Comparison of ENCODE assay signal across 17 cellular contexts in the genomic region with DNA sequence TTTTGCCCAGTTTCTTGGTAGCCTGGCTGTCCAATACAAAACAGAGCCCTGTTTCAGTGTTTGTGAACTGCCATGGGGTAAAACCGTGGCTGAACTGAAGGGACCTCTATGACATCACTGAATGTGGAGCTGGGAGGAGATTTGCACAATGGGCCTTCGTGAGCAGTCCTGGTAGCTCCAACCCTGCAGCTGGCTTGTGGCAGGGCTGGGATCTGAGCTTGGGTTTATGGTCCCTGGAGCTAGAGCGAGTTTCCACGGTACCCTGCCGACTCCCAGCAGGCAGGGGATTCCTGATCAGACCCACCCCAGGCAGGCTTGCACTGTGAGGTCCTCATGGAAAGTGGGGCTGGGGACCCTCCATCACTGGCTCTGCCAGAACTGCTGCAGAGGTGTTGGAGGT.
"Had no signal": no experiment of that assay in that cellular context is flagged by ENCODE, and none has a peak within 500 bp of the region (broad histone marks: within the 10 kb centered on the region; RNA-seq: fewer than 3 reads in every experiment).

No MANE protein-coding gene starts in this region.

- H3K27ac ChIP-seq: adrenal gland, body of pancreas, gastroesophageal sphincter, neutrophil, prostate gland, right lobe of liver, SJSA1 had no signal

- H3K27me3 Mint-ChIP-seq: activated CD4-positive, alpha-beta T cell treated with anti-CD3 and anti-CD28 coated beads, Interleukin-2, amount 10 ng/mL, durations not matched to agents 24 days and 14 days had no signal

- ATAC-seq: activated T-helper 17 cell treated with anti-CD3 and anti-CD28 coated beads, Interleukin-2, amount 50 U/mL, for 72 hours; body of pancreas; gastroesophageal sphincter; left cardiac atrium; mucosa of descending colon; naive thymus-derived CD8-positive, alpha-beta T cell; right lobe of liver; stimulated activated naive CD8-positive, alpha-beta T cell treated with anti-CD3 and anti-CD28 coated beads, Interleukin-15, Interleukin-2, amounts not matched to agents 100 U/mL and 50 U/mL, for 24 hours had no signal

- DNase-seq: activated B cell treated with CpG ODN at 0.5 μM for 24 hours; activated CD4-positive, alpha-beta T cell treated with anti-CD3 and anti-CD28 coated beads, Interleukin-2, amount 10 ng/mL, durations not matched to agents 24 days and 14 days; activated naive CD4-positive, alpha-beta T cell treated with anti-CD3 and anti-CD28 coated beads, Interleukin-2, amount 10 ng/mL, durations not matched to agents 7 days and 5 days; adrenal gland; body of pancreas; cerebellar nuclear complex; left cardiac atrium; mucosa of descending colon; right lobe of liver; stimulated activated naive CD8-positive, alpha-beta T cell treated with anti-CD3 and anti-CD28 coated beads, Interleukin-15, Interleukin-2, amounts not matched to agents 100 U/mL and 50 U/mL, for 24 hours had no signal

- H3K4me3 Mint-ChIP-seq: activated B cell treated with CpG ODN at 0.5 μM for 24 hours; activated CD4-positive, alpha-beta T cell treated with anti-CD3 and anti-CD28 coated beads, Interleukin-2, amount 10 ng/mL, durations not matched to agents 24 days and 14 days; activated naive CD4-positive, alpha-beta T cell treated with anti-CD3 and anti-CD28 coated beads, Interleukin-2, amount 10 ng/mL, durations not matched to agents 7 days and 5 days; activated T-helper 17 cell treated with anti-CD3 and anti-CD28 coated beads, Interleukin-2, amount 50 U/mL, for 72 hours; naive thymus-derived CD8-positive, alpha-beta T cell had no signal

- H3K27me3 ChIP-seq: adrenal gland, right lobe of liver had no signal

- H3K36me3 Mint-ChIP-seq: activated naive CD4-positive, alpha-beta T cell treated with anti-CD3 and anti-CD28 coated beads, Interleukin-2, amount 10 ng/mL, durations not matched to agents 7 days and 5 days had no signal

- H3K4me1 Mint-ChIP-seq: activated B cell treated with CpG ODN at 0.5 μM for 24 hours; activated CD4-positive, alpha-beta T cell treated with anti-CD3 and anti-CD28 coated beads, Interleukin-2, amount 10 ng/mL, durations not matched to agents 24 days and 14 days; activated naive CD4-positive, alpha-beta T cell treated with anti-CD3 and anti-CD28 coated beads, Interleukin-2, amount 10 ng/mL, durations not matched to agents 7 days and 5 days; activated T-helper 17 cell treated with anti-CD3 and anti-CD28 coated beads, Interleukin-2, amount 50 U/mL, for 72 hours; naive thymus-derived CD8-positive, alpha-beta T cell had no signal

- H3K4me1 ChIP-seq: adrenal gland, body of pancreas, gastroesophageal sphincter, prostate gland, right lobe of liver, SJSA1 had no signal

- H3K36me3 ChIP-seq: adrenal gland, gastroesophageal sphincter, neutrophil, prostate gland, right lobe of liver, SJSA1 had no signal

- H3K27ac Mint-ChIP-seq: activated B cell treated with CpG ODN at 0.5 μM for 24 hours; activated CD4-positive, alpha-beta T cell treated with anti-CD3 and anti-CD28 coated beads, Interleukin-2, amount 10 ng/mL, durations not matched to agents 24 days and 14 days; activated naive CD4-positive, alpha-beta T cell treated with anti-CD3 and anti-CD28 coated beads, Interleukin-2, amount 10 ng/mL, durations not matched to agents 7 days and 5 days; activated T-helper 17 cell treated with anti-CD3 and anti-CD28 coated beads, Interleukin-2, amount 50 U/mL, for 72 hours; naive thymus-derived CD8-positive, alpha-beta T cell had no signal

- H3K9me3 Mint-ChIP-seq: activated B cell treated with CpG ODN at 0.5 μM for 24 hours; activated CD4-positive, alpha-beta T cell treated with anti-CD3 and anti-CD28 coated beads, Interleukin-2, amount 10 ng/mL, durations not matched to agents 24 days and 14 days; activated naive CD4-positive, alpha-beta T cell treated with anti-CD3 and anti-CD28 coated beads, Interleukin-2, amount 10 ng/mL, durations not matched to agents 7 days and 5 days; activated T-helper 17 cell treated with anti-CD3 and anti-CD28 coated beads, Interleukin-2, amount 50 U/mL, for 72 hours; naive thymus-derived CD8-positive, alpha-beta T cell had no signal

- H3K9me3 ChIP-seq: adrenal gland, body of pancreas, gastroesophageal sphincter, mucosa of descending colon, neutrophil, prostate gland, right lobe of liver, SJSA1 had no signal

- H3K4me3 ChIP-seq: adrenal gland, body of pancreas, gastroesophageal sphincter, lung, mucosa of descending colon, prostate gland, right lobe of liver, SJSA1 had no signal
